Comparison of ENCODE assay signal across 26 cellular contexts in the genomic region with DNA sequence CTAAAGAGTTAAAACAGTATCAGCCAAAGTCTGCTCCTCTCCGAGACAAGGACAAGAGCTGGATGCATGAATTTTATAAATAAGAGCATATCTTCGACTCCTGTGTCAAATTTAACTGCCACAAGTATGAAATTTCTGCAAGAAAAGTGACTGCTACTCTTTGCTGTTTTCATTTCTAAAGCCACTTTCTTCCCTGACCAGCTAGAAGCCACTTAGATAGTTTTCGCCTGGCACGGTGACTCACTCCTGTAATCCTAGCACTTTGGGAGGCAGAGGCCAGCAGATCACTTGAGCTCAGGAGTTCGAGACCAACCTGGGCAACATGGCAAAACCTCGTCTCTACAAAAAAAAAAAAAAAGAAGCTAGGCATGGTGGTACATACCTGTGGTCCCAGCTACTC.
A peak's percentile ranks its signal among the peaks of the same experiment; 100 is the strongest.
DNase-seq lines count a peak whose midpoint lies in the region; ATAC-seq, FAIRE-seq and TF ChIP-seq lines count a peak whose summit lies in the region.
"Had no signal": no experiment of that assay in that cellular context is flagged by ENCODE, and none has a peak within 500 bp of the region (broad histone marks: within the 10 kb centered on the region; RNA-seq: fewer than 3 reads in every experiment).

No MANE protein-coding gene starts in this region.

- DNase-seq in Daoy (ENCODE audit: low read depth) = peak; percentile 10
- DNase-seq in HT1080 (ENCODE audit: low read depth) = peak; percentile 20
- DNase-seq in adrenal gland = peak in 4 of 7 donors; percentile 3 to 24 (median 16)
- peak; percentile 19 for DNase-seq in myocyte (ENCODE audit: low read depth)
- no peak for DNase-seq in stimulated activated CD4-positive, alpha-beta T cell treated with anti-CD3 and anti-CD28 coated beads, Interleukin-4, amount 100 ng/mL, for 24 hours
- no peak for DNase-seq in NCI-H748 treated with DMSO at 0.1 percent for 48 hours (lab: John Stamatoyannopoulos, UW)
- DNase-seq in frontal cortex (ENCODE audit: low spot score in 2 of 2) = no peak
- DNase-seq: 8988T, EL, GDM1, Karpas-422, MM.1S, NCI-H1417 treated with DMSO at 0.1 percent for 48 hours, NCI-H1694 treated with DMSO at 0.1 percent for 48 hours, NCI-H2081 treated with DMSO at 0.1 percent for 48 hours, NCI-H2171, NCI-H345, NCI-H510A treated with DMSO at 0.1 percent for 48 hours, NCI-H774, PC-3, Right ventricle myocardium superior had no signal

- peak overlapping the region in 1 of 5 donors; percentile 13 for H3K27ac ChIP-seq in adrenal gland
- H3K27ac ChIP-seq: SJSA1 had no signal

- peaks cover 0 to 7% of the 10 kb centered on the region in 2 donors for H3K4me1 ChIP-seq in adrenal gland (replicated peaks in 1 of 2)

- ATAC-seq in GM18858 (IDR thresholded peaks at IDR 0.05; ENCODE audit: unreplicated experiment) = no peak
- ATAC-seq: GM12878, HepG2, PC-3 had no signal

- H3K27me3 ChIP-seq in adrenal gland = no peaks in the 10 kb centered on the region
- H3K27me3 ChIP-seq: SJSA1 had no signal

- no peak for TF ChIP-seq POLR2A in adrenal gland (IDR thresholded peaks at IDR 0.05)

- no peak overlapping the region for H3K4me3 ChIP-seq in adrenal gland
- H3K4me3 ChIP-seq: GM12878, SJSA1 had no signal

- no peaks in the 10 kb centered on the region for H3K36me3 ChIP-seq in adrenal gland (replicated peaks in 1 of 2)
- H3K36me3 ChIP-seq: SJSA1 had no signal

- WGBS in adrenal gland, 4 donors = 52 to 60% (median 56%) methylated on average over 6 of the region's 6 CpGs

- intact Hi-C loops in adrenal gland (cut with DNase I) = no loop called here

- no peak for FAIRE-seq in frontal cortex (lab: Jason Lieb, UNC)
- FAIRE-seq: GM12878, H54, HepG2 had no signal

- no peak for TF ChIP-seq CTCF in adrenal gland (IDR thresholded peaks at IDR 0.05)

- H3K9me3 ChIP-seq in adrenal gland (replicated peaks in 1 of 3) = no peaks in the 10 kb centered on the region
- H3K9me3 ChIP-seq: SJSA1 had no signal

Comparison
In these comparisons a context has a peak if more than half of its experiments do, and no peak if none do; other contexts are left out.
1. DNase-seq: peak in Daoy (single experiment), HT1080 (single experiment), adrenal gland (4 of 7) and myocyte (single experiment); none in stimulated activated CD4-positive, alpha-beta T cell treated with anti-CD3 and anti-CD28 coated beads, Interleukin-4, amount 100 ng/mL, for 24 hours (single experiment), NCI-H748 treated with DMSO at 0.1 percent for 48 hours (single experiment) and frontal cortex (0 of 2).